ENCODE assay signal across 20 cellular contexts in genomic region chr1:55311979-55312378, GRCh38.
"Had no signal": no experiment of that assay in that cellular context is flagged by ENCODE, and none has a peak within 500 bp of the region (broad histone marks: within the 10 kb centered on the region; RNA-seq: fewer than 3 reads in every experiment).

No MANE protein-coding gene starts in this region.

- DNase-seq: activated CD4-positive, alpha-beta T cell treated with anti-CD3 and anti-CD28 coated beads for 48 hours; activated CD4-positive, alpha-beta T cell treated with anti-CD3 and anti-CD28 coated beads, Interleukin-2, amount 50 U/mL, for 48 hours; activated CD8-positive, alpha-beta memory T cell treated with anti-CD3 and anti-CD28 coated beads, Interleukin-2, amount 10 ng/mL, durations not matched to agents 7 days and 5 days; activated effector memory CD4-positive, alpha-beta T cell treated with Interleukin-2 at 50 U/mL for 16 hours; activated naive CD4-positive, alpha-beta T cell; activated naive CD8-positive, alpha-beta T cell treated with anti-CD3 and anti-CD28 coated beads, Interleukin-2, amount 50 U/mL, for 24 hours; activated T-cell treated with anti-CD3 and anti-CD28 coated beads, Interleukin-2, amount 50 U/mL, for 24 hours; amniotic stem cell; Kasumi-1; NCI-H146; NCI-H187 treated with DMSO at 0.1 percent for 48 hours; NCI-H2081 treated with DMSO at 0.1 percent for 48 hours; SIG-M5 had no signal

- H3K27me3 ChIP-seq: cardiac muscle cell had no signal

- H3K4me3 ChIP-seq: cardiac muscle cell, SK-N-MC had no signal

- H3K27ac ChIP-seq: cardiac muscle cell, SK-N-MC had no signal

- H3K4me3 Mint-ChIP-seq: activated CD8-positive, alpha-beta memory T cell treated with anti-CD3 and anti-CD28 coated beads, Interleukin-2, amount 10 ng/mL, durations not matched to agents 7 days and 5 days; activated naive CD8-positive, alpha-beta T cell treated with anti-CD3 and anti-CD28 coated beads, Interleukin-2, amount 50 U/mL, for 24 hours; activated T-cell treated with anti-CD3 and anti-CD28 coated beads, Interleukin-2, amount 50 U/mL, for 24 hours; activated T-helper 1 cell treated with anti-CD3 and anti-CD28 coated beads, Interleukin-12 subunit alpha, Interleukin-12 subunit beta, Interleukin-2, Interleukin-4 antibody, amounts not matched to agents 30 ng/mL and 10 ng/mL and 1 ng/mL, durations not matched to agents 14 hours and 24 hours and 36 hours; brain; T-helper 1 cell treated with Interleukin-12 subunit alpha and Interleukin-12 subunit beta and Interleukin-4 antibody, amounts not matched to agents 30 μg/mL and 1 μg/mL, for 36 hours had no signal

- H3K36me3 ChIP-seq: cardiac muscle cell had no signal

- H3K27ac Mint-ChIP-seq: activated CD8-positive, alpha-beta memory T cell treated with anti-CD3 and anti-CD28 coated beads, Interleukin-2, amount 10 ng/mL, durations not matched to agents 7 days and 5 days; activated naive CD8-positive, alpha-beta T cell treated with anti-CD3 and anti-CD28 coated beads, Interleukin-2, amount 50 U/mL, for 24 hours; activated T-cell treated with anti-CD3 and anti-CD28 coated beads, Interleukin-2, amount 50 U/mL, for 24 hours; activated T-helper 1 cell treated with anti-CD3 and anti-CD28 coated beads, Interleukin-12 subunit alpha, Interleukin-12 subunit beta, Interleukin-2, Interleukin-4 antibody, amounts not matched to agents 30 ng/mL and 10 ng/mL and 1 ng/mL, durations not matched to agents 14 hours and 24 hours and 36 hours; T-helper 1 cell treated with Interleukin-12 subunit alpha and Interleukin-12 subunit beta and Interleukin-4 antibody, amounts not matched to agents 30 μg/mL and 1 μg/mL, for 36 hours had no signal

- H3K27me3 Mint-ChIP-seq: activated naive CD8-positive, alpha-beta T cell treated with anti-CD3 and anti-CD28 coated beads, Interleukin-2, amount 50 U/mL, for 24 hours had no signal

- H3K9me3 Mint-ChIP-seq: activated naive CD4-positive, alpha-beta T cell treated with anti-CD3 and anti-CD28 coated beads, Interleukin-2, amount 50 U/mL, for 72 hours; activated naive CD8-positive, alpha-beta T cell treated with anti-CD3 and anti-CD28 coated beads, Interleukin-2, amount 50 U/mL, for 24 hours; activated T-cell treated with anti-CD3 and anti-CD28 coated beads, Interleukin-2, amount 50 U/mL, for 24 hours; activated T-helper 1 cell treated with anti-CD3 and anti-CD28 coated beads, Interleukin-12 subunit alpha, Interleukin-12 subunit beta, Interleukin-2, Interleukin-4 antibody, amounts not matched to agents 30 ng/mL and 10 ng/mL and 1 ng/mL, durations not matched to agents 14 hours and 24 hours and 36 hours; brain; T-helper 1 cell treated with Interleukin-12 subunit alpha and Interleukin-12 subunit beta and Interleukin-4 antibody, amounts not matched to agents 30 μg/mL and 1 μg/mL, for 36 hours had no signal

- H3K36me3 Mint-ChIP-seq: activated CD8-positive, alpha-beta memory T cell treated with anti-CD3 and anti-CD28 coated beads, Interleukin-2, amount 10 ng/mL, durations not matched to agents 7 days and 5 days; activated naive CD4-positive, alpha-beta T cell treated with anti-CD3 and anti-CD28 coated beads, Interleukin-2, amount 50 U/mL, for 72 hours; brain had no signal

- ATAC-seq: activated CD4-positive, CD25-positive, alpha-beta regulatory T cell treated with anti-CD3 and anti-CD28 coated beads, Interleukin-2, amount 50 U/mL, for 24 hours; activated CD8-positive, alpha-beta memory T cell treated with anti-CD3 and anti-CD28 coated beads, Interleukin-2, amount 10 ng/mL, durations not matched to agents 7 days and 5 days; activated naive CD4-positive, alpha-beta T cell treated with anti-CD3 and anti-CD28 coated beads, Interleukin-2, amount 50 U/mL, for 72 hours; activated naive CD8-positive, alpha-beta T cell treated with anti-CD3 and anti-CD28 coated beads, Interleukin-2, amount 50 U/mL, for 24 hours had no signal
